In genomic region chr4:53131562-53131925, GRCh38 we compare ENCODE assay signal across 26 cellular contexts.
"Had no signal": no experiment of that assay in that cellular context is flagged by ENCODE, and none has a peak within 500 bp of the region (broad histone marks: within the 10 kb centered on the region; RNA-seq: fewer than 3 reads in every experiment).

No MANE protein-coding gene starts in this region.

- H3K9me3 ChIP-seq: left lung, neutrophil, pancreas, psoas muscle, suprapubic skin, transverse colon had no signal

- H3K36me3 ChIP-seq: cardiac muscle cell, left lung, neutrophil, pancreas, suprapubic skin, transverse colon had no signal

- H3K4me1 Mint-ChIP-seq: immature natural killer cell, WTC11 had no signal

- H3K27me3 ChIP-seq: cardiac muscle cell, hepatocyte, left lung, neutrophil, pancreas, suprapubic skin, transverse colon had no signal

- H3K4me2 ChIP-seq: hepatocyte had no signal

- H3K36me3 Mint-ChIP-seq: WTC11 had no signal

- H3K27me3 Mint-ChIP-seq: activated CD4-positive, alpha-beta memory T cell treated with anti-CD3 and anti-CD28 coated beads, Interleukin-2, amount 10 ng/mL, durations not matched to agents 7 days and 5 days; natural killer cell treated with Interleukin-12 subunit alpha and Interleukin-12 subunit beta and Interleukin-15 and Interleukin-18, amount 100 ng/mL, for 72 hours; stimulated activated naive CD8-positive, alpha-beta T cell treated with anti-CD3 and anti-CD28 coated beads, Interleukin-15, amount 100 ng/mL, for 72 hours had no signal

- H3K4me3 ChIP-seq: cardiac muscle cell, hepatocyte, left lung, pancreas, psoas muscle, suprapubic skin, transverse colon had no signal

- ATAC-seq: left lung; natural killer cell treated with Interleukin-12 subunit alpha and Interleukin-12 subunit beta and Interleukin-15 and Interleukin-18, amount 100 ng/mL, for 72 hours; pancreas; psoas muscle; stimulated activated naive CD8-positive, alpha-beta T cell treated with anti-CD3 and anti-CD28 coated beads, Interleukin-15, amount 100 ng/mL, for 72 hours had no signal

- H3K4me1 ChIP-seq: left lung had no signal

- H2AFZ ChIP-seq: hepatocyte had no signal

- H3K79me2 ChIP-seq: hepatocyte had no signal

- H3K9me3 Mint-ChIP-seq: activated CD4-positive, alpha-beta memory T cell treated with anti-CD3 and anti-CD28 coated beads, Interleukin-2, amount 10 ng/mL, durations not matched to agents 7 days and 5 days; natural killer cell treated with Interleukin-12 subunit alpha and Interleukin-12 subunit beta and Interleukin-15 and Interleukin-18, amount 100 ng/mL, for 72 hours had no signal

- H3K4me3 Mint-ChIP-seq: activated CD4-positive, alpha-beta memory T cell treated with anti-CD3 and anti-CD28 coated beads, Interleukin-2, amount 10 ng/mL, durations not matched to agents 7 days and 5 days; immature natural killer cell; natural killer cell treated with Interleukin-12 subunit alpha and Interleukin-12 subunit beta and Interleukin-15 and Interleukin-18, amount 100 ng/mL, for 72 hours; stimulated activated naive CD8-positive, alpha-beta T cell treated with anti-CD3 and anti-CD28 coated beads, Interleukin-15, amount 100 ng/mL, for 72 hours; WTC11 had no signal

- H3K27ac ChIP-seq: cardiac muscle cell, hepatocyte, left lung, neutrophil, pancreas, psoas muscle, suprapubic skin, transverse colon had no signal

- DNase-seq: activated CD4-positive, alpha-beta memory T cell treated with anti-CD3 and anti-CD28 coated beads, Interleukin-2, amount 10 ng/mL, durations not matched to agents 7 days and 5 days; activated gamma-delta T cell; activated T-cell treated with anti-CD3 and anti-CD28 coated beads, Interleukin-2, amount 50 U/mL, for 1 hour; amniotic stem cell; cortex of kidney; foreskin melanocyte; glutamatergic neuron; immature natural killer cell; kidney glomerular epithelial cell; left lung; midbrain; pancreas; psoas muscle; right cardiac atrium; stimulated activated CD4-positive, alpha-beta T cell treated with anti-CD3 and anti-CD28 coated beads, Interleukin-12 subunit alpha, Interleukin-12 subunit beta, amount 100 ng/mL, for 4 hours; stimulated activated CD4-positive, alpha-beta T cell treated with anti-CD3 and anti-CD28 coated beads, Interleukin-4, amount 100 ng/mL, for 4 hours; stimulated activated naive CD8-positive, alpha-beta T cell treated with anti-CD3 and anti-CD28 coated beads, Interleukin-15, amount 100 ng/mL, for 72 hours; T1000; transverse colon had no signal

- FAIRE-seq: urothelium cell line had no signal

- H3K27ac Mint-ChIP-seq: activated CD4-positive, alpha-beta memory T cell treated with anti-CD3 and anti-CD28 coated beads, Interleukin-2, amount 10 ng/mL, durations not matched to agents 7 days and 5 days; immature natural killer cell; natural killer cell treated with Interleukin-12 subunit alpha and Interleukin-12 subunit beta and Interleukin-15 and Interleukin-18, amount 100 ng/mL, for 72 hours had no signal
